1 cellular context compared by ENCODE assay signal in the genomic region with DNA sequence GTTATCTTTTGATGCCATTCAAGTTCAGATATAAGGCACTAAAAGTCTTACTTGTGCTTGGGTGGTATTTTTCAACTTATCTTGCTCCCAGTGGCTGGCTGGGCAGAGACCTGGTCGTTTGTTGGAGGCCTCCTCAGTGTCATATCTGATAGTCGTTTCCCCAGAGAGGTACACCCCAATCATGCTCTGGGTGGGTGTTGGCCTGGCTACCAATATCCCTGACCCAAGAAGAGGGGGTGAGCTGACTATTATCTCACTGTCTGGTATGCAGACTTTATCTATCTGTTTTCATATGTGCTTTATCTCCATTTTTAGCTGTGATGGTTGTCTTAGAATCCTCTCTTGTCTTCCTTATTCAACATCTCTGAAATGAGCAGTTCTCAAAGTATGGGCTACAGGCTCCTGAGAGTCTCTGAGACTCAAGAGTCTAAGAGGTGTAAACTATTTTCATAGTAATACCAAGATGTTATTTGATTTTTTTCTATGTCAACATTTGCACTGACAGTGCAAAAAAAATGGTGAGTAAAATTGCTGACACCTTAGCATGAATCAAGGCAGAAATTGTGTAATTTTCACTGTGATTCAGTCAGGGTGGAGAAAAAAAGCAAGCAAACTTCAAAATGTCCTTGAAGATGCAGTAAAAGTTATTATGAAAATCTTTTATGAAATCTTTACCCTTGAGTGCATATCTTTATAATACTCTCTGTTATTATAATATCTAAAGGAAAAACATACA.
A peak's percentile ranks its signal among the peaks of the same experiment; 100 is the strongest.
TF ChIP-seq lines count a peak whose summit lies in the region.

No MANE protein-coding gene starts in this region.

TF ChIP-seq in IMR-90, 13 proteins besides CTCF, POLR2A, EP300 and RAD21:
- TF ChIP-seq CEBPB (IDR thresholded peaks at IDR 0.05; ENCODE audit: low read depth, low read length) (peak; percentile 40), NFE2L2 (IDR thresholded peaks at IDR 0.05; ENCODE audit: low read depth, low read length) (no peak), MAFK (IDR thresholded peaks at IDR 0.05; ENCODE audit: low read depth, low read length) (peak; percentile 72)
